In genomic region chr2:10810175-10811161, GRCh38 we compare ENCODE assay signal across 8 cellular contexts. TPM values are rescaled to one million over a fixed set of nuclear protein-coding genes. Genes with fewer than 3 reads are reported as not detected.
DNase-seq lines count a peak whose midpoint lies in the region; ATAC-seq and TF ChIP-seq lines count a peak whose summit lies in the region.

No MANE protein-coding gene starts in this region.

- peak overlapping the region; percentile 96 for H3K27ac Mint-ChIP-seq in activated CD4-positive, alpha-beta T cell treated with anti-CD3 and anti-CD28 coated beads, Interleukin-2, amount 10 ng/mL, durations not matched to agents 7 days and 5 days

- intact Hi-C loops in esophagus muscularis mucosa (cut with DNase I): loop anchor here (5.0 to 10.0 kb wide), 2 partner anchors 118 to 654 kb away; partner anchors contain the start of gene E2F6

- no peak for TF ChIP-seq POLR2A in esophagus muscularis mucosa (IDR thresholded peaks at IDR 0.05; ENCODE audit: low read depth)

- no peaks in the 10 kb centered on the region for H3K27me3 Mint-ChIP-seq in activated CD4-positive, alpha-beta T cell treated with anti-CD3 and anti-CD28 coated beads, Interleukin-2, amount 10 ng/mL, durations not matched to agents 7 days and 5 days

- ATAC-seq in HG03060 (IDR thresholded peaks at IDR 0.05; ENCODE audit: low read depth, unreplicated experiment): peak; percentile 41

- H3K36me3 ChIP-seq in esophagus muscularis mucosa (no peaks in the 10 kb centered on the region), smooth muscle cell (ENCODE audit: low read depth) (no peaks in the 10 kb centered on the region)

- peaks cover 26 to 63% (median 42%) of the 10 kb centered on the region in 4 donors for H3K4me1 ChIP-seq in esophagus muscularis mucosa
- peaks cover 23% of the 10 kb centered on the region for H3K4me1 ChIP-seq in smooth muscle cell (ENCODE audit: low read depth)

- POLR2A ChIA-PET in activated CD4-positive, alpha-beta T cell treated with anti-CD3 and anti-CD28 coated beads, Interleukin-2, amount 10 ng/mL, durations not matched to agents 7 days and 5 days (lab: Charles Lee): no interaction called here
- POLR2A ChIA-PET in RWPE1 (lab: Yijun Ruan, JAX; ENCODE audit: low non-redundant PET): no interaction called here

- H3K36me3 Mint-ChIP-seq in activated CD4-positive, alpha-beta T cell treated with anti-CD3 and anti-CD28 coated beads, Interleukin-2, amount 10 ng/mL, durations not matched to agents 7 days and 5 days (ENCODE audit: low read depth): peaks cover 19% of the 10 kb centered on the region

- no peaks in the 10 kb centered on the region for H3K9me3 Mint-ChIP-seq in activated CD4-positive, alpha-beta T cell treated with anti-CD3 and anti-CD28 coated beads, Interleukin-2, amount 10 ng/mL, durations not matched to agents 7 days and 5 days

- H3K79me2 ChIP-seq in smooth muscle cell (ENCODE audit: low read depth): peaks cover 66% of the 10 kb centered on the region

- 36% methylated on average over 8 of the region's 8 CpGs for WGBS in esophagus muscularis mucosa
- WGBS in smooth muscle cell (ENCODE audit: low lambda C conversion rate): 46% methylated on average over 8 of the region's 8 CpGs

- H3K4me3 ChIP-seq in esophagus muscularis mucosa: peak overlapping the region; percentile 7 to 98 (median 88)
- H3K4me3 ChIP-seq in smooth muscle cell: peak overlapping the region; percentile 81

- peaks cover 12% of the 10 kb centered on the region for H3F3A ChIP-seq in smooth muscle cell (ENCODE audit: low read depth)

- no peak for DNase-seq in activated CD4-positive, alpha-beta T cell treated with anti-CD3 and anti-CD28 coated beads, Interleukin-2, amount 10 ng/mL, durations not matched to agents 7 days and 5 days
- no peak for DNase-seq in activated CD4-positive, alpha-beta T cell treated with anti-CD3 and anti-CD28 coated beads, Interleukin-2, amount 50 U/mL, for 1 hour
- DNase-seq in RWPE1 (ENCODE audit: low spot score): peak; percentile 26
- no peak for DNase-seq in esophagus muscularis mucosa (ENCODE audit: extremely low spot score)
- no peak for DNase-seq in smooth muscle cell (lab: John Stamatoyannopoulos, UW; ENCODE audit: unreplicated experiment)
- no peak for DNase-seq in glomerular visceral epithelial cell (ENCODE audit: extremely low spot score)
- no peak for DNase-seq in middle frontal gyrus (ENCODE audit: extremely low spot score, low spot score)

- H3K4me3 Mint-ChIP-seq in activated CD4-positive, alpha-beta T cell treated with anti-CD3 and anti-CD28 coated beads, Interleukin-2, amount 10 ng/mL, durations not matched to agents 7 days and 5 days: peak overlapping the region; percentile 91

- H3K4me2 ChIP-seq in smooth muscle cell: peak overlapping the region; percentile 83

- peaks cover 59% of the 10 kb centered on the region for H4K20me1 ChIP-seq in smooth muscle cell (ENCODE audit: low read depth)

- peaks cover 40% of the 10 kb centered on the region for H3K4me1 Mint-ChIP-seq in activated CD4-positive, alpha-beta T cell treated with anti-CD3 and anti-CD28 coated beads, Interleukin-2, amount 10 ng/mL, durations not matched to agents 7 days and 5 days

- TF ChIP-seq EP300 in esophagus muscularis mucosa (IDR thresholded peaks at IDR 0.05): no peak

- H3K27ac ChIP-seq in RWPE1 (no peak overlapping the region), esophagus muscularis mucosa (replicated peaks in 1 of 4) (peak overlapping the region; percentile 91 to 98 (median 96)), smooth muscle cell (ENCODE audit: low read depth) (peak overlapping the region; percentile 44)

- CTCF ChIA-PET in activated CD4-positive, alpha-beta T cell treated with anti-CD3 and anti-CD28 coated beads, Interleukin-2, amount 10 ng/mL, durations not matched to agents 7 days and 5 days (lab: Charles Lee): no interaction called here
- CTCF ChIA-PET in RWPE1 (lab: Yijun Ruan, JAX): no interaction called here

- H3K9ac ChIP-seq in smooth muscle cell (ENCODE audit: low read depth): peak overlapping the region; percentile 38

- no peak for TF ChIP-seq CTCF in RWPE1 (conservative IDR thresholded peaks at IDR 0.05; ENCODE audit: low read depth)
- TF ChIP-seq CTCF in esophagus muscularis mucosa (IDR thresholded peaks at IDR 0.05): peak in 1 of 3 experiments; percentile 8
- TF ChIP-seq CTCF in smooth muscle cell (IDR thresholded peaks at IDR 0.05; ENCODE audit: borderline replicate concordance, insufficient read depth, poor library complexity, severe bottlenecking): no peak

- H3K27me3 ChIP-seq in esophagus muscularis mucosa: no peaks in the 10 kb centered on the region
- no peaks in the 10 kb centered on the region for H3K27me3 ChIP-seq in smooth muscle cell (ENCODE audit: low read depth)

- no peak overlapping the region for H2AFZ ChIP-seq in smooth muscle cell (ENCODE audit: low read depth)

- H3K9me3 ChIP-seq in esophagus muscularis mucosa (no peaks in the 10 kb centered on the region), smooth muscle cell (replicated peaks; ENCODE audit: low read depth) (no peaks in the 10 kb centered on the region)

RNA-seq across cellular contexts. Expression of gene PDIA6, which starts 2.1 kb away (rescaled TPM):
- total RNA-seq in activated CD4-positive, alpha-beta T cell treated with anti-CD3 and anti-CD28 coated beads, Interleukin-2, amount 10 ng/mL, durations not matched to agents 7 days and 5 days: 100 to 1,000 TPM; 127 to 136 TPM
- total RNA-seq in esophagus muscularis mucosa: 10 to 100 TPM; 64.8 to 99.7 (median 85.3) TPM
- total RNA-seq in smooth muscle cell: 360 and 470 TPM in 2 replicates
- 509 and 671 TPM in 2 replicates for polyA plus RNA-seq in smooth muscle cell
